10 cellular contexts compared by ENCODE assay signal in genomic region chr10:91592282-91593020, GRCh38. TPM values are rescaled to one million over a fixed set of nuclear protein-coding genes. Genes with fewer than 3 reads are reported as not detected.
A peak's percentile ranks its signal among the peaks of the same experiment; 100 is the strongest.
DNase-seq lines count a peak whose midpoint lies in the region; ATAC-seq lines count a peak whose summit lies in the region.
"Had no signal": no experiment of that assay in that cellular context is flagged by ENCODE, and none has a peak within 500 bp of the region (broad histone marks: within the 10 kb centered on the region; RNA-seq: fewer than 3 reads in every experiment).

No MANE protein-coding gene starts in this region.

- H3K9me3 ChIP-seq in SJSA1 (replicated peaks), result no peaks in the 10 kb centered on the region

- peaks cover 63% of the 10 kb centered on the region for H3K4me1 ChIP-seq in SJSA1 (replicated peaks)

- DNase-seq in HT-29 (ENCODE audit: low spot score) (peak; percentile 20), SJSA1 (ENCODE audit: low read depth in 1 of 2, low spot score in 2 of 2) (no peak), Kasumi-1 (lab: John Stamatoyannopoulos, UW) (no peak), NCI-H526 (lab: John Stamatoyannopoulos, UW) (no peak), CD1c-positive myeloid dendritic cell (ENCODE audit: extremely low spot score) (no peak)
- DNase-seq: activated CD8-positive, alpha-beta memory T cell treated with anti-CD3 and anti-CD28 coated beads, Interleukin-2, amount 50 U/mL, for 4 hours; C1 segment of cervical spinal cord had no signal

- H3K4me3 ChIP-seq in SJSA1, result no peak overlapping the region
- H3K4me3 ChIP-seq in skin epidermis, result no peak overlapping the region

- H3K27me3 ChIP-seq in SJSA1 (replicated peaks) (no peaks in the 10 kb centered on the region), layer of hippocampus (ENCODE audit: control insufficient read depth, insufficient read depth, low read length) (no peaks in the 10 kb centered on the region)

- H3K27ac ChIP-seq in SJSA1 (peak overlapping the region; percentile 87; the same call in 1 of the 2 replicates), layer of hippocampus (ENCODE audit: low read depth, low read length) (peak overlapping the region; percentile 31), skin epidermis (peak overlapping the region in 16 of 21 experiments; percentile 13 to 86 (median 66))

- no peak for ATAC-seq in HG02973 (IDR thresholded peaks at IDR 0.05; ENCODE audit: unreplicated experiment)

- H3K36me3 ChIP-seq in SJSA1, result no peaks in the 10 kb centered on the region

RNA-seq across cellular contexts. Expression of gene PPP1R3C, which starts 40.4 kb away (rescaled TPM):
- not detected in 2 replicates for total RNA-seq in HT-29 (2014; rRNA removed; shearing (Covaris generic))
- total RNA-seq in SJSA1 (2014; rRNA removed; shearing (Covaris generic)), result 7.8 and 13.4 TPM in 2 replicates

Comparison
In these comparisons a context has a peak if more than half of its experiments do, and no peak if none do; other contexts are left out.
1. H3K27ac ChIP-seq: peak in every context shown above with its lines; median percentile 87 in SJSA1; 66 in skin epidermis; 31 in layer of hippocampus.